8 cellular contexts compared by ENCODE assay signal in the genomic region with DNA sequence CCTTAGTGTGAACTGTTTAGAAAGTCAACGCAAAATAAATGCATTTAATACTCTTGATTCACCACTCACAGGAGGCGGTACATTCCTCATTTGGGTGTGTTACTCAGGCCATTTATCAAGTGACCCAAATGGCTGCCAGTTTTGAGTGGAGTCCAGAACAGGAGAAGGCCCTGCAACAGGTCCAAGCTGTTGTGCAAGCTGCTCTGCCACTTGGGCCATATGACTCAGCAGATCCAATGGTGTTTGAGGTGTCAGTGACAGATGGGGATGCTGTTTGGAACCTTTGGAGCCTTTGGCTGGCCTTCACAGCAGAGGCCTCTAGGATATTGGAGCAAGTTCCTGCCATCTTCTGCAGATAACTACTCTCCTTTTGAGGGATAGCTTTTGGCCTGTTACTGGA.
"Had no signal": no experiment of that assay in that cellular context is flagged by ENCODE, and none has a peak within 500 bp of the region (broad histone marks: within the 10 kb centered on the region; RNA-seq: fewer than 3 reads in every experiment).

No MANE protein-coding gene starts in this region.

- H3K9me3 ChIP-seq: HAP-1 had no signal

- H3K9ac ChIP-seq: GM23248 had no signal

- H3K36me3 ChIP-seq: HAP-1 had no signal

- H3K4me3 ChIP-seq: GM23248, HAP-1 had no signal

- H3K4me1 ChIP-seq: HAP-1 had no signal

- H3K27ac ChIP-seq: GM23248, HL-60 had no signal

- FAIRE-seq: HepG2 had no signal

- DNase-seq: GM23248, GOT3, H7, HFFc6 had no signal

- ATAC-seq: HCT116, HepG2 had no signal

- H2AFZ ChIP-seq: GM23248 had no signal
